1 cellular context compared by ENCODE assay signal in genomic region chr9:132605387-132605786, GRCh38.
TF ChIP-seq lines count a peak whose summit lies in the region.

No MANE protein-coding gene starts in this region.

TF ChIP-seq in H1, 55 proteins besides CTCF, POLR2A, EP300 and RAD21:
- no peak for TF ChIP-seq RBBP5 (IDR thresholded peaks at IDR 0.05; ENCODE audit: borderline replicate concordance, low read depth, low read length)
- TF ChIP-seq TAF7 (optimal IDR thresholded peaks at IDR 0.05; ENCODE audit: borderline replicate concordance, low read depth, low read length): no peak
- TF ChIP-seq SP4 (IDR thresholded peaks at IDR 0.05; ENCODE audit: low read length): no peak
- no peak for TF ChIP-seq JUND (IDR thresholded peaks at IDR 0.05; ENCODE audit: low read length)
- no peak for TF ChIP-seq SUZ12 (IDR thresholded peaks at IDR 0.05; ENCODE audit: low read length)
- no peak for TF ChIP-seq GTF2F1 (IDR thresholded peaks at IDR 0.05; ENCODE audit: borderline replicate concordance, low read depth, low read length)
- no peak for TF ChIP-seq HDAC2 (IDR thresholded peaks at IDR 0.05; ENCODE audit: borderline replicate concordance in 1 of 2, low read depth in 2 of 2, low read length in 2 of 2)
- TF ChIP-seq GABPA (IDR thresholded peaks at IDR 0.05; ENCODE audit: borderline replicate concordance, insufficient read depth, low read length): no peak
- no peak for TF ChIP-seq E2F6 (IDR thresholded peaks at IDR 0.05)
- no peak for TF ChIP-seq CREB1 (IDR thresholded peaks at IDR 0.05)
- no peak for TF ChIP-seq ZNF274 (IDR thresholded peaks at IDR 0.05; ENCODE audit: borderline replicate concordance, extremely low read depth, low read length)
- TF ChIP-seq PHF8 (conservative IDR thresholded peaks at IDR 0.05; ENCODE audit: low read depth, low read length): no peak
- no peak for TF ChIP-seq POLR2AphosphoS5 (IDR thresholded peaks at IDR 0.05; ENCODE audit: low read depth, low read length)
- TF ChIP-seq NANOG (IDR thresholded peaks at IDR 0.05; ENCODE audit: insufficient read depth, low read depth, low read length, poor library complexity, severe bottlenecking): no peak
- no peak for TF ChIP-seq CHD2 (IDR thresholded peaks at IDR 0.05; ENCODE audit: low read length)
- TF ChIP-seq SIRT6 (IDR thresholded peaks at IDR 0.05; ENCODE audit: low read length): no peak
- no peak for TF ChIP-seq ASH2L (IDR thresholded peaks at IDR 0.05; ENCODE audit: low read length)
- TF ChIP-seq RXRA (IDR thresholded peaks at IDR 0.05; ENCODE audit: insufficient read depth, low read depth, low read length): no peak
- no peak for TF ChIP-seq CEBPB (IDR thresholded peaks at IDR 0.05; ENCODE audit: low read depth, low read length)
